ENCODE assay signal across 1 cellular context in the genomic region with DNA sequence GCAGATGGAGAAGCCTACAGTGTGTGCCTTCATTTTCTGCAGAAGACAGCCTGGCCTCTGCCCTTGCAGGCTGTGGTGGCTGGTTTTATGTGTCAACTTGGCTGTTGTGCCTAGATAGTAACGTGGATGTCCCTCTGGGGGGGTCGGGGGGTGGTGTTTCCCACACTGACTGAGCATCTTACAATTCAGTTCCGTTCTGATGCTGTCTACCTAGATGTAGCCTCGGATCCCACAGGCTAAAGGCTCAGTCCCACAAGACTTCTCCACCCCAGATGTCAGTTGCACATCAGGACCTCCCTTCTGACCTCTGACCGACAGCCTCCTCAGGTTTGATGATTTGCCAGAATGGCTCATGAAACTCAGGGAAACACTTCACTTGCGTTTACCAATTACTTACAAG.
TF ChIP-seq lines count a peak whose summit lies in the region.

No MANE protein-coding gene starts in this region.

TF ChIP-seq in GM12878, 131 proteins besides CTCF, POLR2A, EP300 and RAD21:
- TF ChIP-seq, protein P1, sequence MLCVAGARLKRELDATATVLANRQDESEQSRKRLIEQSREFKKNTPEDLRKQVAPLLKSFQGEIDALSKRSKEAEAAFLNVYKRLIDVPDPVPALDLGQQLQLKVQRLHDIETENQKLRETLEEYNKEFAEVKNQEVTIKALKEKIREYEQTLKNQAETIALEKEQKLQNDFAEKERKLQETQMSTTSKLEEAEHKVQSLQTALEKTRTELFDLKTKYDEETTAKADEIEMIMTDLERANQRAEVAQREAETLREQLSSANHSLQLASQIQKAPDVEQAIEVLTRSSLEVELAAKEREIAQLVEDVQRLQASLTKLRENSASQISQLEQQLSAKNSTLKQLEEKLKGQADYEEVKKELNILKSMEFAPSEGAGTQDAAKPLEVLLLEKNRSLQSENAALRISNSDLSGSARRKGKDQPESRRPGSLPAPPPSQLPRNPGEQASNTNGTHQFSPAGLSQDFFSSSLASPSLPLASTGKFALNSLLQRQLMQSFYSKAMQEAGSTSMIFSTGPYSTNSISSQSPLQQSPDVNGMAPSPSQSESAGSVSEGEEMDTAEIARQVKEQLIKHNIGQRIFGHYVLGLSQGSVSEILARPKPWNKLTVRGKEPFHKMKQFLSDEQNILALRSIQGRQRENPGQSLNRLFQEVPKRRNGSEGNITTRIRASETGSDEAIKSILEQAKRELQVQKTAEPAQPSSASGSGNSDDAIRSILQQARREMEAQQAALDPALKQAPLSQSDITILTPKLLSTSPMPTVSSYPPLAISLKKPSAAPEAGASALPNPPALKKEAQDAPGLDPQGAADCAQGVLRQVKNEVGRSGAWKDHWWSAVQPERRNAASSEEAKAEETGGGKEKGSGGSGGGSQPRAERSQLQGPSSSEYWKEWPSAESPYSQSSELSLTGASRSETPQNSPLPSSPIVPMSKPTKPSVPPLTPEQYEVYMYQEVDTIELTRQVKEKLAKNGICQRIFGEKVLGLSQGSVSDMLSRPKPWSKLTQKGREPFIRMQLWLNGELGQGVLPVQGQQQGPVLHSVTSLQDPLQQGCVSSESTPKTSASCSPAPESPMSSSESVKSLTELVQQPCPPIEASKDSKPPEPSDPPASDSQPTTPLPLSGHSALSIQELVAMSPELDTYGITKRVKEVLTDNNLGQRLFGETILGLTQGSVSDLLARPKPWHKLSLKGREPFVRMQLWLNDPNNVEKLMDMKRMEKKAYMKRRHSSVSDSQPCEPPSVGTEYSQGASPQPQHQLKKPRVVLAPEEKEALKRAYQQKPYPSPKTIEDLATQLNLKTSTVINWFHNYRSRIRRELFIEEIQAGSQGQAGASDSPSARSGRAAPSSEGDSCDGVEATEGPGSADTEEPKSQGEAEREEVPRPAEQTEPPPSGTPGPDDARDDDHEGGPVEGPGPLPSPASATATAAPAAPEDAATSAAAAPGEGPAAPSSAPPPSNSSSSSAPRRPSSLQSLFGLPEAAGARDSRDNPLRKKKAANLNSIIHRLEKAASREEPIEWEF (IDR thresholded peaks at IDR 0.05; ENCODE audit: insufficient replicate concordance, low read depth, low read length) = no peak
- TF ChIP-seq, protein P2, sequence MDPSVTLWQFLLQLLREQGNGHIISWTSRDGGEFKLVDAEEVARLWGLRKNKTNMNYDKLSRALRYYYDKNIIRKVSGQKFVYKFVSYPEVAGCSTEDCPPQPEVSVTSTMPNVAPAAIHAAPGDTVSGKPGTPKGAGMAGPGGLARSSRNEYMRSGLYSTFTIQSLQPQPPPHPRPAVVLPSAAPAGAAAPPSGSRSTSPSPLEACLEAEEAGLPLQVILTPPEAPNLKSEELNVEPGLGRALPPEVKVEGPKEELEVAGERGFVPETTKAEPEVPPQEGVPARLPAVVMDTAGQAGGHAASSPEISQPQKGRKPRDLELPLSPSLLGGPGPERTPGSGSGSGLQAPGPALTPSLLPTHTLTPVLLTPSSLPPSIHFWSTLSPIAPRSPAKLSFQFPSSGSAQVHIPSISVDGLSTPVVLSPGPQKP (IDR thresholded peaks at IDR 0.05; ENCODE audit: low read depth, low read length) = no peak
- no peak for TF ChIP-seq FOXK2 (IDR thresholded peaks at IDR 0.05)
- TF ChIP-seq, protein P3, sequence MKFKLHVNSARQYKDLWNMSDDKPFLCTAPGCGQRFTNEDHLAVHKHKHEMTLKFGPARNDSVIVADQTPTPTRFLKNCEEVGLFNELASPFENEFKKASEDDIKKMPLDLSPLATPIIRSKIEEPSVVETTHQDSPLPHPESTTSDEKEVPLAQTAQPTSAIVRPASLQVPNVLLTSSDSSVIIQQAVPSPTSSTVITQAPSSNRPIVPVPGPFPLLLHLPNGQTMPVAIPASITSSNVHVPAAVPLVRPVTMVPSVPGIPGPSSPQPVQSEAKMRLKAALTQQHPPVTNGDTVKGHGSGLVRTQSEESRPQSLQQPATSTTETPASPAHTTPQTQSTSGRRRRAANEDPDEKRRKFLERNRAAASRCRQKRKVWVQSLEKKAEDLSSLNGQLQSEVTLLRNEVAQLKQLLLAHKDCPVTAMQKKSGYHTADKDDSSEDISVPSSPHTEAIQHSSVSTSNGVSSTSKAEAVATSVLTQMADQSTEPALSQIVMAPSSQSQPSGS (IDR thresholded peaks at IDR 0.05; ENCODE audit: low read length) = no peak
- TF ChIP-seq, protein P4, sequence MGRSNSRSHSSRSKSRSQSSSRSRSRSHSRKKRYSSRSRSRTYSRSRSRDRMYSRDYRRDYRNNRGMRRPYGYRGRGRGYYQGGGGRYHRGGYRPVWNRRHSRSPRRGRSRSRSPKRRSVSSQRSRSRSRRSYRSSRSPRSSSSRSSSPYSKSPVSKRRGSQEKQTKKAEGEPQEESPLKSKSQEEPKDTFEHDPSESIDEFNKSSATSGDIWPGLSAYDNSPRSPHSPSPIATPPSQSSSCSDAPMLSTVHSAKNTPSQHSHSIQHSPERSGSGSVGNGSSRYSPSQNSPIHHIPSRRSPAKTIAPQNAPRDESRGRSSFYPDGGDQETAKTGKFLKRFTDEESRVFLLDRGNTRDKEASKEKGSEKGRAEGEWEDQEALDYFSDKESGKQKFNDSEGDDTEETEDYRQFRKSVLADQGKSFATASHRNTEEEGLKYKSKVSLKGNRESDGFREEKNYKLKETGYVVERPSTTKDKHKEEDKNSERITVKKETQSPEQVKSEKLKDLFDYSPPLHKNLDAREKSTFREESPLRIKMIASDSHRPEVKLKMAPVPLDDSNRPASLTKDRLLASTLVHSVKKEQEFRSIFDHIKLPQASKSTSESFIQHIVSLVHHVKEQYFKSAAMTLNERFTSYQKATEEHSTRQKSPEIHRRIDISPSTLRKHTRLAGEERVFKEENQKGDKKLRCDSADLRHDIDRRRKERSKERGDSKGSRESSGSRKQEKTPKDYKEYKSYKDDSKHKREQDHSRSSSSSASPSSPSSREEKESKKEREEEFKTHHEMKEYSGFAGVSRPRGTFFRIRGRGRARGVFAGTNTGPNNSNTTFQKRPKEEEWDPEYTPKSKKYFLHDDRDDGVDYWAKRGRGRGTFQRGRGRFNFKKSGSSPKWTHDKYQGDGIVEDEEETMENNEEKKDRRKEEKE (IDR thresholded peaks at IDR 0.05) = no peak
